3 cellular contexts compared by ENCODE assay signal in genomic region chr17:17605083-17605746, GRCh38.
TF ChIP-seq lines count a peak whose summit lies in the region.

No MANE protein-coding gene starts in this region.

TF ChIP-seq in K562, 482 proteins besides CTCF, POLR2A, EP300 and RAD21 (continues in another document):
- TF ChIP-seq MTA3 (IDR thresholded peaks at IDR 0.05; ENCODE audit: borderline replicate concordance), result no peak
- TF ChIP-seq NR2C2 (CRISPR knock-in tag; IDR thresholded peaks at IDR 0.05), result no peak
- TF ChIP-seq NR2C2 (tag; IDR thresholded peaks at IDR 0.05), result peak; percentile 68
- TF ChIP-seq ZFPM2 (CRISPR knock-in tag; IDR thresholded peaks at IDR 0.05), result no peak
- no peak for TF ChIP-seq SLC30A9 (CRISPR knock-in tag; IDR thresholded peaks at IDR 0.05)
- no peak for TF ChIP-seq USF2 (CRISPR knock-in tag; IDR thresholded peaks at IDR 0.05)
- no peak for TF ChIP-seq NEUROD1 (IDR thresholded peaks at IDR 0.05; ENCODE audit: borderline replicate concordance, low read depth, low read length, partially characterized antibody)
- 0 out of 2 replicates have a peak, but pooled peaks have one; percentile 33 for TF ChIP-seq DPF2 (IDR thresholded peaks at IDR 0.05)
- no peak for TF ChIP-seq TGIF2 (CRISPR knock-in tag; IDR thresholded peaks at IDR 0.05)
- no peak for TF ChIP-seq SMAD1 (IDR thresholded peaks at IDR 0.05; ENCODE audit: low read depth, low read length, partially characterized antibody)
- TF ChIP-seq IRF2 (CRISPR knock-in tag; IDR thresholded peaks at IDR 0.05), result no peak
- TF ChIP-seq ZNF263 (CRISPR knock-in tag; IDR thresholded peaks at IDR 0.05; ENCODE audit: borderline replicate concordance), result no peak
- TF ChIP-seq TCF7L2 (IDR thresholded peaks at IDR 0.05; ENCODE audit: low read depth, low read length), result no peak
- no peak for TF ChIP-seq NBN (IDR thresholded peaks at IDR 0.05; ENCODE audit: low read depth)
- TF ChIP-seq ZNF239 (CRISPR knock-in tag; IDR thresholded peaks at IDR 0.05), result no peak
- TF ChIP-seq PTBP1 (IDR thresholded peaks at IDR 0.05; ENCODE audit: low read depth, low read length), result no peak
- no peak for TF ChIP-seq IRF1 (CRISPR knock-in tag; IDR thresholded peaks at IDR 0.05; ENCODE audit: borderline replicate concordance)
- TF ChIP-seq NR2C1 (IDR thresholded peaks at IDR 0.05), result peak; percentile 72
- peak; percentile 79 for TF ChIP-seq NR2C1 (tag; IDR thresholded peaks at IDR 0.05)
- TF ChIP-seq KLF13 (tag; IDR thresholded peaks at IDR 0.05; ENCODE audit: borderline replicate concordance, low read depth), result no peak
- 0 out of 2 replicates have a peak, but pooled peaks have one; percentile 4 for TF ChIP-seq NFIC (IDR thresholded peaks at IDR 0.05)
- no peak for TF ChIP-seq ATF7 (IDR thresholded peaks at IDR 0.05)
- TF ChIP-seq ELF2 (CRISPR knock-in tag; IDR thresholded peaks at IDR 0.05), result no peak
- no peak for TF ChIP-seq CCAR2 (IDR thresholded peaks at IDR 0.05; ENCODE audit: low read depth, low read length)
- no peak for TF ChIP-seq ZC3H4 (CRISPR knock-in tag; IDR thresholded peaks at IDR 0.05; ENCODE audit: borderline replicate concordance)
- no peak for TF ChIP-seq HLTF (IDR thresholded peaks at IDR 0.05)
- no peak for TF ChIP-seq ARID1B (IDR thresholded peaks at IDR 0.05)
- no peak for TF ChIP-seq TAF15 (IDR thresholded peaks at IDR 0.05; ENCODE audit: low read depth, low read length)
- no peak for TF ChIP-seq PRPF4 (IDR thresholded peaks at IDR 0.05; ENCODE audit: insufficient read depth, low read depth, low read length, poor library complexity, severe bottlenecking)

TF ChIP-seq in liver, 16 proteins besides CTCF, POLR2A, EP300 and RAD21:
- TF ChIP-seq ATF3 (IDR thresholded peaks at IDR 0.05), result no peak
- TF ChIP-seq NR2F2 (IDR thresholded peaks at IDR 0.05), result peak; percentile 60
- TF ChIP-seq, protein P1, sequence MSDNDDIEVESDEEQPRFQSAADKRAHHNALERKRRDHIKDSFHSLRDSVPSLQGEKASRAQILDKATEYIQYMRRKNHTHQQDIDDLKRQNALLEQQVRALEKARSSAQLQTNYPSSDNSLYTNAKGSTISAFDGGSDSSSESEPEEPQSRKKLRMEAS (IDR thresholded peaks at IDR 0.05), result no peak
- peak; percentile 28 to 51 for TF ChIP-seq HNF4A (conservative IDR thresholded peaks at IDR 0.05)
- TF ChIP-seq FOXA1 (IDR thresholded peaks at IDR 0.05), result no peak
- no peak for TF ChIP-seq REST (IDR thresholded peaks at IDR 0.05)
- TF ChIP-seq SP1 (IDR thresholded peaks at IDR 0.05), result peak; percentile 62
- TF ChIP-seq HNF4G (IDR thresholded peaks at IDR 0.05), result no peak
- TF ChIP-seq JUND (IDR thresholded peaks at IDR 0.05), result no peak
- TF ChIP-seq EGR1 (IDR thresholded peaks at IDR 0.05; ENCODE audit: low read depth in 2 of 2), result no peak
- no peak for TF ChIP-seq GABPA (IDR thresholded peaks at IDR 0.05 in 1 of 2, conservative IDR thresholded peaks at IDR 0.05 in 1 of 2)
- TF ChIP-seq RXRA (IDR thresholded peaks at IDR 0.05), result peak; percentile 95 to 98
- no peak for TF ChIP-seq FOXA2 (IDR thresholded peaks at IDR 0.05)
- TF ChIP-seq ZBTB33 (IDR thresholded peaks at IDR 0.05), result no peak
- peak; percentile 77 for TF ChIP-seq YY1 (IDR thresholded peaks at IDR 0.05)
- no peak for TF ChIP-seq TAF1 (conservative IDR thresholded peaks at IDR 0.05)

TF ChIP-seq in GM23338, 12 proteins besides CTCF, POLR2A, EP300 and RAD21:
- TF ChIP-seq ZNF114 (CRISPR knock-in tag; IDR thresholded peaks at IDR 0.05) (no peak), STAT1 (IDR thresholded peaks at IDR 0.05; ENCODE audit: unreplicated experiment) (no peak), JUNB (IDR thresholded peaks at IDR 0.05; ENCODE audit: unreplicated experiment) (no peak)
